ENCODE assay signal across 8 cellular contexts in genomic region chr16:58487566-58488351, GRCh38. TPM values are rescaled to one million over a fixed set of nuclear protein-coding genes. Genes with fewer than 3 reads are reported as not detected.
DNase-seq lines count a peak whose midpoint lies in the region; ATAC-seq and TF ChIP-seq lines count a peak whose summit lies in the region.

No MANE protein-coding gene starts in this region.

- CTCF ChIA-PET in GM10248 (lab: Yijun Ruan, JAX), result interaction anchor here (0.6 to 7.8 kb wide), 31 partner anchors 8 to 366 kb away, joined by 3 to 232 read pairs (median 5); partner anchors contain the start of gene NDRG4

- DNase-seq in GM10248 (ENCODE audit: extremely low spot score), result peak; percentile 90
- DNase-seq in NCI-H446 (lab: John Stamatoyannopoulos, UW), result peak; percentile 6 to 65
- peak; percentile 49 to 66 for DNase-seq in activated CD4-positive, alpha-beta T cell treated with anti-CD3 and anti-CD28 coated beads, Interleukin-2, amount 50 U/mL, for 24 hours (ENCODE audit: low read depth in 1 of 2, low spot score in 1 of 2)
- peak; percentile 91 for DNase-seq in dermis blood vessel endothelial cell
- peak; percentile 79 to 87 for DNase-seq in lung microvascular endothelial cell (ENCODE audit: low read depth in 2 of 2)
- DNase-seq in stimulated activated CD4-positive, alpha-beta T cell treated with anti-CD3 and anti-CD28 coated beads, TNF-alpha, amount 100 ng/mL, for 48 hours (ENCODE audit: low read depth in 3 of 3), result peak; percentile 46 to 62 (median 58)

- ATAC-seq in HG03025 (IDR thresholded peaks at IDR 0.05; ENCODE audit: low FRiP score, unreplicated experiment), result peak; percentile 61
- no peak for ATAC-seq in GM18517 (IDR thresholded peaks at IDR 0.05; ENCODE audit: unreplicated experiment)

- peak; percentile 94 for TF ChIP-seq CTCF in GM10248 (IDR thresholded peaks at IDR 0.05; ENCODE audit: control extremely low read depth, extremely low read depth, low read depth, missing control alignments)

- POLR2A ChIA-PET in GM10248 (lab: Yijun Ruan, JAX), result no interaction called here

RNA-seq across cellular contexts. Expression of gene NDRG4, which starts 12.2 kb away (rescaled TPM):
- total RNA-seq in dermis blood vessel endothelial cell, result 62.6 and 89.0 TPM in 2 replicates
- 88.5 and 229 TPM in 2 replicates for total RNA-seq in lung microvascular endothelial cell

RNA-seq across cellular contexts. Expression of gene SETD6, which starts 27.6 kb away (rescaled TPM):
- total RNA-seq in dermis blood vessel endothelial cell (9.4 and 21.4 TPM in 2 replicates), lung microvascular endothelial cell (4.8 and 10.5 TPM in 2 replicates)

Comparison
In these comparisons a context has a peak if more than half of its experiments do, and no peak if none do; other contexts are left out.
1. DNase-seq: peak in every context shown above with its lines; median percentile 91 in dermis blood vessel endothelial cell; 90 in GM10248; 83 in lung microvascular endothelial cell; 58 in stimulated activated CD4-positive, alpha-beta T cell treated with anti-CD3 and anti-CD28 coated beads, TNF-alpha, amount 100 ng/mL, for 48 hours; 58 in activated CD4-positive, alpha-beta T cell treated with anti-CD3 and anti-CD28 coated beads, Interleukin-2, amount 50 U/mL, for 24 hours; 36 in NCI-H446.